In the genomic region with DNA sequence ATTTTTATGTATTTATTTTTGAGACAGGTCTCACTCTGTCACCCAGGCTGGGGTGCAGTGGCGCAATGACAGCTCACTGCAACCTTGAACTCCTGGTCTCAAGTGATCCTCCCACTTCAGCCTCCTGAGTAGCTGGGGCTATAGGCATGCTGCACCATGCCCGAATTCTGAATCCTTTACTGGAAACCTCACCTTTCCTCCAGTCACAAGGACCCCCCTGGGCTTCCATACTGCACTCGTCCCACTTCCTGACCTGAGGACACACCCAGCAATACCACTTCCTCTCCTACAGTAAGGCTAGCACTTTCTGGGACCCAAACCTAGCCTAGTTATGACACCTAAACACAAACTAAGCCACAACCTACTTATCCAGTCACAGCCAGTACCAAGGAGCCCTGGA, we compare ENCODE assay signal across 13 cellular contexts.
DNase-seq lines count a peak whose midpoint lies in the region; ATAC-seq and TF ChIP-seq lines count a peak whose summit lies in the region.
"Had no signal": no experiment of that assay in that cellular context is flagged by ENCODE, and none has a peak within 500 bp of the region (broad histone marks: within the 10 kb centered on the region; RNA-seq: fewer than 3 reads in every experiment).

No MANE protein-coding gene starts in this region.

- H3K9me3 ChIP-seq in adrenal gland (replicated peaks in 1 of 3) = no peaks in the 10 kb centered on the region
- H3K9me3 ChIP-seq: stomach had no signal

- POLR2A ChIA-PET in activated CD4-positive, alpha-beta T cell treated with anti-CD3 and anti-CD28 coated beads for 36 hours (lab: Charles Lee) = interaction anchor here (0.7 kb wide), 1 partner anchor 55 kb away, joined by 3 read pairs; no protein-coding TSS in a partner anchor
- POLR2A ChIA-PET in activated CD4-positive, alpha-beta memory T cell treated with anti-CD3 and anti-CD28 coated beads, Interleukin-2, amount 10 ng/mL, durations not matched to agents 7 days and 5 days (lab: Charles Lee) = interaction anchor here (2.0 to 5.1 kb wide), 2 partner anchors 8 to 11 kb away, joined by 13 to 58 read pairs; a partner anchor contains a TSS
- POLR2A ChIA-PET in naive thymus-derived CD8-positive, alpha-beta T cell (lab: Charles Lee) = interaction anchor here (3.0 to 5.3 kb wide), 2 partner anchors 8 to 11 kb away, joined by 15 to 37 read pairs; a partner anchor contains a TSS

- 61 to 77% (median 64%) methylated on average over 3 of the region's 3 CpGs for WGBS in adrenal gland, 4 donors

- H3K27me3 ChIP-seq in HL-60 (ENCODE audit: insufficient read depth, poor library complexity, severe bottlenecking) (no peaks in the 10 kb centered on the region), adrenal gland (no peaks in the 10 kb centered on the region)
- H3K27me3 ChIP-seq: dorsolateral prefrontal cortex, stomach had no signal

- H3K27ac Mint-ChIP-seq in activated CD4-positive, alpha-beta T cell treated with anti-CD3 and anti-CD28 coated beads for 36 hours = peak overlapping the region; percentile 75
- H3K27ac Mint-ChIP-seq in activated CD4-positive, alpha-beta memory T cell treated with anti-CD3 and anti-CD28 coated beads, Interleukin-2, amount 10 ng/mL, durations not matched to agents 7 days and 5 days = peak overlapping the region; percentile 68
- peak overlapping the region; percentile 15 to 96 (median 83) for H3K27ac Mint-ChIP-seq in naive thymus-derived CD8-positive, alpha-beta T cell

- H3K9me3 Mint-ChIP-seq in activated CD4-positive, alpha-beta T cell treated with anti-CD3 and anti-CD28 coated beads for 36 hours (ENCODE audit: low read depth) = no peaks in the 10 kb centered on the region
- no peaks in the 10 kb centered on the region for H3K9me3 Mint-ChIP-seq in activated CD4-positive, alpha-beta memory T cell treated with anti-CD3 and anti-CD28 coated beads, Interleukin-2, amount 10 ng/mL, durations not matched to agents 7 days and 5 days
- H3K9me3 Mint-ChIP-seq in naive thymus-derived CD8-positive, alpha-beta T cell = no peaks in the 10 kb centered on the region

- peak; percentile 30 for DNase-seq in activated CD4-positive, alpha-beta T cell treated with anti-CD3 and anti-CD28 coated beads for 36 hours
- DNase-seq in activated CD4-positive, alpha-beta T cell treated with anti-CD3 and anti-CD28 coated beads for 48 hours = no peak
- DNase-seq in HL-60 (ENCODE audit: low read depth in 1 of 2, low spot score in 1 of 2) = peak in 1 of 2 experiments; percentile 63
- DNase-seq in activated CD4-positive, alpha-beta memory T cell treated with anti-CD3 and anti-CD28 coated beads, Interleukin-2, amount 10 ng/mL, durations not matched to agents 7 days and 5 days = peak; percentile 61
- peak in 3 of 10 donors; percentile 14 to 24 (median 17) for DNase-seq in naive thymus-derived CD8-positive, alpha-beta T cell
- no peak for DNase-seq in hippocampal formation (lab: John Stamatoyannopoulos, UW)
- DNase-seq in adrenal gland = no peak
- no peak for DNase-seq in omental fat pad (ENCODE audit: low spot score)
- DNase-seq: ACHN, dorsolateral prefrontal cortex, head of caudate nucleus, NCI-H1417 treated with DMSO at 0.1 percent for 48 hours, stomach had no signal

- TF ChIP-seq POLR2A in adrenal gland (IDR thresholded peaks at IDR 0.05) = no peak

- H3K4me1 Mint-ChIP-seq in activated CD4-positive, alpha-beta T cell treated with anti-CD3 and anti-CD28 coated beads for 36 hours = peaks cover 61% of the 10 kb centered on the region
- peaks cover 62% of the 10 kb centered on the region for H3K4me1 Mint-ChIP-seq in activated CD4-positive, alpha-beta memory T cell treated with anti-CD3 and anti-CD28 coated beads, Interleukin-2, amount 10 ng/mL, durations not matched to agents 7 days and 5 days
- peaks cover 30 to 72% (median 70%) of the 10 kb centered on the region in 4 donors for H3K4me1 Mint-ChIP-seq in naive thymus-derived CD8-positive, alpha-beta T cell

- H3K4me1 ChIP-seq in adrenal gland (replicated peaks in 1 of 2) = peaks cover 0 to 10% of the 10 kb centered on the region in 2 donors

- H3K27me3 Mint-ChIP-seq in activated CD4-positive, alpha-beta T cell treated with anti-CD3 and anti-CD28 coated beads for 36 hours = no peaks in the 10 kb centered on the region
- no peaks in the 10 kb centered on the region for H3K27me3 Mint-ChIP-seq in activated CD4-positive, alpha-beta memory T cell treated with anti-CD3 and anti-CD28 coated beads, Interleukin-2, amount 10 ng/mL, durations not matched to agents 7 days and 5 days
- no peaks in the 10 kb centered on the region for H3K27me3 Mint-ChIP-seq in naive thymus-derived CD8-positive, alpha-beta T cell

- TF ChIP-seq CTCF in HL-60 (IDR thresholded peaks at IDR 0.05; ENCODE audit: insufficient read depth, low read length) = no peak
- no peak for TF ChIP-seq CTCF in adrenal gland (IDR thresholded peaks at IDR 0.05)
- TF ChIP-seq CTCF in omental fat pad (IDR thresholded peaks at IDR 0.05) = no peak

- H3K27ac ChIP-seq in HL-60 (replicated peaks) = peak overlapping the region; percentile 20
- no peak overlapping the region for H3K27ac ChIP-seq in adrenal gland
- H3K27ac ChIP-seq: dorsolateral prefrontal cortex, stomach had no signal

- CTCF ChIA-PET in activated CD4-positive, alpha-beta T cell treated with anti-CD3 and anti-CD28 coated beads for 36 hours (lab: Charles Lee) = interaction anchor here (0.7 to 3.5 kb wide), 7 partner anchors 10 to 278 kb away, joined by 3 to 20 read pairs (median 3); a partner anchor contains a TSS
- CTCF ChIA-PET in activated CD4-positive, alpha-beta memory T cell treated with anti-CD3 and anti-CD28 coated beads, Interleukin-2, amount 10 ng/mL, durations not matched to agents 7 days and 5 days (lab: Charles Lee) = interaction anchor here (1.4 to 6.7 kb wide), 6 partner anchors 12 to 161 kb away, joined by 3 to 70 read pairs (median 10); a partner anchor contains a TSS

- H3K36me3 ChIP-seq in adrenal gland (replicated peaks in 1 of 2) = no peaks in the 10 kb centered on the region

- H3K4me3 Mint-ChIP-seq in activated CD4-positive, alpha-beta T cell treated with anti-CD3 and anti-CD28 coated beads for 36 hours = peak overlapping the region; percentile 18
- H3K4me3 Mint-ChIP-seq in activated CD4-positive, alpha-beta memory T cell treated with anti-CD3 and anti-CD28 coated beads, Interleukin-2, amount 10 ng/mL, durations not matched to agents 7 days and 5 days = peak overlapping the region; percentile 11
- peak overlapping the region; percentile 1 to 82 (median 66) for H3K4me3 Mint-ChIP-seq in naive thymus-derived CD8-positive, alpha-beta T cell

- no peak overlapping the region for H3K4me3 ChIP-seq in HL-60 (replicated peaks; ENCODE audit: insufficient read depth, low read length)
- no peak overlapping the region for H3K4me3 ChIP-seq in adrenal gland
- H3K4me3 ChIP-seq: dorsolateral prefrontal cortex, stomach had no signal

- intact Hi-C loops in activated CD4-positive, alpha-beta T cell treated with anti-CD3 and anti-CD28 coated beads for 36 hours (cut with DNase I, micrococcal nuclease) = loop anchor here in 1 of 2 experiments (10.0 kb wide), 1 partner anchor 1026 kb away; no protein-coding TSS in a partner anchor
- intact Hi-C loops in adrenal gland (cut with DNase I) = loop anchor here in 1 of 2 donors (10.0 kb wide), 1 partner anchor 266 kb away; no protein-coding TSS in a partner anchor

- ATAC-seq in activated CD4-positive, alpha-beta T cell treated with anti-CD3 and anti-CD28 coated beads for 36 hours = peak; percentile 88
- peak; percentile 65 to 81 for ATAC-seq in naive thymus-derived CD8-positive, alpha-beta T cell
- no peak for ATAC-seq in omental fat pad (ENCODE audit: low FRiP score)

- peaks cover 24% of the 10 kb centered on the region for H3K36me3 Mint-ChIP-seq in activated CD4-positive, alpha-beta T cell treated with anti-CD3 and anti-CD28 coated beads for 36 hours (ENCODE audit: low read depth)
- H3K36me3 Mint-ChIP-seq in activated CD4-positive, alpha-beta memory T cell treated with anti-CD3 and anti-CD28 coated beads, Interleukin-2, amount 10 ng/mL, durations not matched to agents 7 days and 5 days (ENCODE audit: low read depth) = peaks cover 45% of the 10 kb centered on the region
- H3K36me3 Mint-ChIP-seq in naive thymus-derived CD8-positive, alpha-beta T cell = peaks cover 0 to 31% (median 9%) of the 10 kb centered on the region in 3 donors

Comparison
In these comparisons a context has a peak if more than half of its experiments do, and no peak if none do; other contexts are left out.
1. DNase-seq: peak in activated CD4-positive, alpha-beta T cell treated with anti-CD3 and anti-CD28 coated beads for 36 hours (single experiment) and activated CD4-positive, alpha-beta memory T cell treated with anti-CD3 and anti-CD28 coated beads, Interleukin-2, amount 10 ng/mL, durations not matched to agents 7 days and 5 days (single experiment); none in activated CD4-positive, alpha-beta T cell treated with anti-CD3 and anti-CD28 coated beads for 48 hours (single experiment), hippocampal formation (0 of 2), adrenal gland (0 of 7) and omental fat pad (single experiment).
2. H3K4me3 Mint-ChIP-seq: peak in every context shown above with its lines; median percentile 66 in naive thymus-derived CD8-positive, alpha-beta T cell; 18 in activated CD4-positive, alpha-beta T cell treated with anti-CD3 and anti-CD28 coated beads for 36 hours; 11 in activated CD4-positive, alpha-beta memory T cell treated with anti-CD3 and anti-CD28 coated beads, Interleukin-2, amount 10 ng/mL, durations not matched to agents 7 days and 5 days.
3. Peak in every context shown above with its lines, with median percentiles within 50 percentile points of each other: H3K27ac Mint-ChIP-seq.